28 cellular contexts compared by ENCODE assay signal in genomic region chr12:60832300-60832699, GRCh38.
"Had no signal": no experiment of that assay in that cellular context is flagged by ENCODE, and none has a peak within 500 bp of the region (broad histone marks: within the 10 kb centered on the region; RNA-seq: fewer than 3 reads in every experiment).

No MANE protein-coding gene starts in this region.

- H3K9me3 ChIP-seq: colonic mucosa, neutrophil, right lobe of liver, testis, tibial artery had no signal

- H3K4me3 Mint-ChIP-seq: dendritic cell treated with granulocyte-macrophage colony-stimulating factor and Interleukin-4, amounts not matched to agents 40 ng/mL and 50 ng/mL, for 4 days; endodermal cell; immature natural killer cell; mesothelial cell of epicardium; naive B cell; natural killer cell treated with Interleukin-12 subunit alpha and Interleukin-12 subunit beta and Interleukin-15 and Interleukin-18, amount 100 ng/mL, for 72 hours; neural crest cell; stimulated activated memory B cell treated with anti-CD40 and anti-IgM and Interleukin-4, amounts not matched to agents 10 μg/mL and 1 μg/mL and 100 μg/mL, for 72 hours; type B pancreatic cell had no signal

- H3K4me3 ChIP-seq: colonic mucosa, lung, mucosa of descending colon, right lobe of liver, testis, tibial artery had no signal

- H3K36me3 ChIP-seq: colonic mucosa, neutrophil, right lobe of liver, tibial artery had no signal

- H3K36me3 Mint-ChIP-seq: immature natural killer cell; mesothelial cell of epicardium; naive B cell; natural killer cell treated with Interleukin-12 subunit alpha and Interleukin-12 subunit beta and Interleukin-15 and Interleukin-18, amount 100 ng/mL, for 72 hours; stimulated activated memory B cell treated with anti-CD40 and anti-IgM and Interleukin-4, amounts not matched to agents 10 μg/mL and 1 μg/mL and 100 μg/mL, for 72 hours; type B pancreatic cell had no signal

- H3K4me1 ChIP-seq: colonic mucosa, parathyroid adenoma, right lobe of liver, testis, tibial artery had no signal

- H3K27ac Mint-ChIP-seq: dendritic cell treated with granulocyte-macrophage colony-stimulating factor and Interleukin-4, amounts not matched to agents 40 ng/mL and 50 ng/mL, for 4 days; endodermal cell; immature natural killer cell; mesothelial cell of epicardium; naive B cell; natural killer cell treated with Interleukin-12 subunit alpha and Interleukin-12 subunit beta and Interleukin-15 and Interleukin-18, amount 100 ng/mL, for 72 hours; progenitor cell of endocrine pancreas; stimulated activated memory B cell treated with anti-CD40 and anti-IgM and Interleukin-4, amounts not matched to agents 10 μg/mL and 1 μg/mL and 100 μg/mL, for 72 hours; type B pancreatic cell had no signal

- H3K27me3 ChIP-seq: colonic mucosa, neutrophil, right lobe of liver, testis, tibial artery had no signal

- ATAC-seq: esophagus mucosa; mucosa of descending colon; natural killer cell treated with Interleukin-12 subunit alpha and Interleukin-12 subunit beta and Interleukin-15 and Interleukin-18, amount 100 ng/mL, for 72 hours; right lobe of liver; stimulated activated memory B cell treated with anti-CD40 and anti-IgM and Interleukin-4, amounts not matched to agents 10 μg/mL and 1 μg/mL and 100 μg/mL, for 72 hours; stimulated activated naive CD8-positive, alpha-beta T cell treated with anti-CD3 and anti-CD28 coated beads, Interleukin-15, Interleukin-2, amounts not matched to agents 100 U/mL and 50 U/mL, for 24 hours had no signal

- H3K4me1 Mint-ChIP-seq: endodermal cell; immature natural killer cell; mesothelial cell of epicardium; naive B cell; neural crest cell; stimulated activated memory B cell treated with anti-CD40 and anti-IgM and Interleukin-4, amounts not matched to agents 10 μg/mL and 1 μg/mL and 100 μg/mL, for 72 hours had no signal

- H3K9ac ChIP-seq: parathyroid adenoma had no signal

- DNase-seq: colonic mucosa; effector CD8-positive, alpha-beta T cell; endodermal cell; hypothalamus; immature natural killer cell; mesenchymal stem cell; mucosa of descending colon; naive B cell; right lobe of liver; small intestine; stimulated activated CD4-positive, alpha-beta T cell treated with anti-CD3 and anti-CD28 coated beads, Interleukin-12 subunit alpha, Interleukin-12 subunit beta, amount 100 ng/mL, for 4 hours; stimulated activated CD4-positive, alpha-beta T cell treated with anti-CD3 and anti-CD28 coated beads, Interleukin-1b, Interleukin-23, amount 100 ng/mL, for 48 hours; stimulated activated CD4-positive, alpha-beta T cell treated with anti-CD3 and anti-CD28 coated beads, Interleukin-4, amount 100 ng/mL, for 4 hours; stimulated activated naive CD8-positive, alpha-beta T cell treated with anti-CD3 and anti-CD28 coated beads, Interleukin-15, Interleukin-2, amounts not matched to agents 100 U/mL and 50 U/mL, for 24 hours; substantia nigra; testis; tibial artery had no signal

- H3K9me3 Mint-ChIP-seq: mesothelial cell of epicardium, neural crest cell, type B pancreatic cell had no signal

- H3K27me3 Mint-ChIP-seq: dendritic cell treated with granulocyte-macrophage colony-stimulating factor and Interleukin-4, amounts not matched to agents 40 ng/mL and 50 ng/mL, for 4 days; naive B cell; natural killer cell treated with Interleukin-12 subunit alpha and Interleukin-12 subunit beta and Interleukin-15 and Interleukin-18, amount 100 ng/mL, for 72 hours; progenitor cell of endocrine pancreas; stimulated activated memory B cell treated with anti-CD40 and anti-IgM and Interleukin-4, amounts not matched to agents 10 μg/mL and 1 μg/mL and 100 μg/mL, for 72 hours; type B pancreatic cell had no signal
